ENCODE assay signal across 1 cellular context in the genomic region with DNA sequence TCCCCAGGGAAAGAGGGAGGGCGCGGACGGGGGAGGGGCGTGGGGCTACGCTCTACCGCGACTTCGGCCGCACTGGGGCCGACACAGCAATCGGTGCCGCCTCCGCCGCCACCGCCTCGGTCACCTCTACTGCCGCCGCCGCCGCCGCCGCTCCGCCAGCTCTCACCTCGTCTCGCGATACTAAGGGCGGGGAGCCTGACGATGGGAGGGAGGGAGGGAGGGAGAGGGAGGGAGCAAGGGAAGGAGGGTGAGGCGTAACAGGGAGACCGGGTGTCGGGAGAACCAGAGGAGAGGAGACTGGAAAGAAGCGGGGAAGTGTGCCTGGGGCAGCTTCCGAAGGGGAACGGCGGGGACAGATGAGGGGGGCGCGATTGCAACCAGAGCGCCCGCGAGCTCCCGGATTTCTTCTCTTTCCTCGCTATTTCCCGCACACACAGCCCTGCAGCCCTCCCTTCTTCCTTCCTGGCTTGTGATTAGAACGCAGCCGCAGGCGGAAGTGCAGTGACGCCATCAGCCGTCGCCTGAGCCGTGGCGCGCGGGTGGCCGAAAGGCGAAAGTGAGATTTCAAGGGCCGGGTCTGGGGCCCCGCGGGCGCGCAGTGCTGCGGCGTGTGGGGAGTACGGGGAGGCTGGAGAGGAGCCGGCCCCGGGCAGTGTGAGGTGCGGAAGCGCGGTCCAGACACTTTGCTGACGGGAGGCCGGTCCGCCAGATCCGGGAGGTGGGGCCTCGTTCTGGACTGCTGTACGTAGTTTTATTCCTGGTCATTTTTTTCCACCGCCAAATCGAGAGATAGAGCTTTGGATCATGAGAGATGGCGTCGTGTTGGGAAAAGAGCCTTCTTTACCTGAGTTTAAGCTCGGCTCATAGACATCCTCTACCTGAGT.
TF ChIP-seq lines count a peak whose summit lies in the region.

A gene with protein sequence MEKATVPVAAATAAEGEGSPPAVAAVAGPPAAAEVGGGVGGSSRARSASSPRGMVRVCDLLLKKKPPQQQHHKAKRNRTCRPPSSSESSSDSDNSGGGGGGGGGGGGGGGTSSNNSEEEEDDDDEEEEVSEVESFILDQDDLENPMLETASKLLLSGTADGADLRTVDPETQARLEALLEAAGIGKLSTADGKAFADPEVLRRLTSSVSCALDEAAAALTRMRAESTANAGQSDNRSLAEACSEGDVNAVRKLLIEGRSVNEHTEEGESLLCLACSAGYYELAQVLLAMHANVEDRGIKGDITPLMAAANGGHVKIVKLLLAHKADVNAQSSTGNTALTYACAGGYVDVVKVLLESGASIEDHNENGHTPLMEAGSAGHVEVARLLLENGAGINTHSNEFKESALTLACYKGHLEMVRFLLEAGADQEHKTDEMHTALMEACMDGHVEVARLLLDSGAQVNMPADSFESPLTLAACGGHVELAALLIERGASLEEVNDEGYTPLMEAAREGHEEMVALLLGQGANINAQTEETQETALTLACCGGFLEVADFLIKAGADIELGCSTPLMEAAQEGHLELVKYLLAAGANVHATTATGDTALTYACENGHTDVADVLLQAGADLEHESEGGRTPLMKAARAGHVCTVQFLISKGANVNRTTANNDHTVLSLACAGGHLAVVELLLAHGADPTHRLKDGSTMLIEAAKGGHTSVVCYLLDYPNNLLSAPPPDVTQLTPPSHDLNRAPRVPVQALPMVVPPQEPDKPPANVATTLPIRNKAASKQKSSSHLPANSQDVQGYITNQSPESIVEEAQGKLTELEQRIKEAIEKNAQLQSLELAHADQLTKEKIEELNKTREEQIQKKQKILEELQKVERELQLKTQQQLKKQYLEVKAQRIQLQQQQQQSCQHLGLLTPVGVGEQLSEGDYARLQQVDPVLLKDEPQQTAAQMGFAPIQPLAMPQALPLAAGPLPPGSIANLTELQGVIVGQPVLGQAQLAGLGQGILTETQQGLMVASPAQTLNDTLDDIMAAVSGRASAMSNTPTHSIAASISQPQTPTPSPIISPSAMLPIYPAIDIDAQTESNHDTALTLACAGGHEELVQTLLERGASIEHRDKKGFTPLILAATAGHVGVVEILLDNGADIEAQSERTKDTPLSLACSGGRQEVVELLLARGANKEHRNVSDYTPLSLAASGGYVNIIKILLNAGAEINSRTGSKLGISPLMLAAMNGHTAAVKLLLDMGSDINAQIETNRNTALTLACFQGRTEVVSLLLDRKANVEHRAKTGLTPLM (N-terminal part only) (minus strand): TSS at position 131 of the 884 bp plus-strand sequence. CDS start 130 bp downstream, at position 1.

TF ChIP-seq in H1, 55 proteins besides CTCF, POLR2A, EP300 and RAD21 (continued from another document):
- TF ChIP-seq NANOG (IDR thresholded peaks at IDR 0.05; ENCODE audit: insufficient read depth, low read depth, low read length, poor library complexity, severe bottlenecking) (no peak), SP2 (IDR thresholded peaks at IDR 0.05; ENCODE audit: low read length) (no peak), CHD2 (IDR thresholded peaks at IDR 0.05; ENCODE audit: low read length) (peak; percentile 76), ATF2 (IDR thresholded peaks at IDR 0.05; ENCODE audit: low read length) (0 out of 2 replicates have a peak, but pooled peaks have one; percentile 51), MAX (IDR thresholded peaks at IDR 0.05) (peak; percentile 72; the same call in 1 of the 2 replicates), CHD1 (IDR thresholded peaks at IDR 0.05; ENCODE audit: low read depth, low read length) (no peak), SP4 (IDR thresholded peaks at IDR 0.05; ENCODE audit: low read length) (no peak), KDM5A (IDR thresholded peaks at IDR 0.05; ENCODE audit: low read length) (peak; percentile 76), POLR2AphosphoS5 (IDR thresholded peaks at IDR 0.05; ENCODE audit: low read depth, low read length) (peak; percentile 95), BACH1 (IDR thresholded peaks at IDR 0.05; ENCODE audit: low read length) (no peak)
